Comparison of ENCODE assay signal across 8 cellular contexts in the genomic region with DNA sequence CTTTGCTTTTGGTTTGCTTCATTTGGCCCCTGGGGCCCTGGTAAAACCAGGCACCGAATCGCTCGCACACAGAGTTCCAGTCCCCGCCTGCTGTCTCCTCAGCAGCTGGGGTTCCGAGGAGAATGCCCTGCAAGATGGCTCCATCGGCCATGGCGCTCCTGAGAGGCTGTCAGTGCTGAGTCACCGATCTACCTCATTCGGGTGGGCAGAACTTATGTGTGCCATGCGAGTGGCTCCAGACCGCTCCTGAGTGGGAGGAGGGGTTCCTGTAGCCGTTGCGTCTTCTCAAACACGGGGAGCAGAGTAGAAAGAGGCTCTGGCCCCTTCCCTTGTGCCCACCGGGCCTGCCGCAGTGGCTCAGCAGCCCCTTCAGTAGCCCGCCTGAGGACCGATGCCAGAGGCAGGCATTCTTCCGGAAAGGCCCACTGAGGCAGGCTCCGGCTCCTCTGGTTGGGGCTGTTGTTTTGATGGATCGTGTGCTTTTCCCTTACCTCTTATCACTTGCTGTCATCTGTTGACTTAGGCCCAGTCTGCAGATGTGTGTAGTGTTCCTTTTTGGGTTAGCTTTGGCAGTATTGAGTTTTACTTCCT. TPM values are rescaled to one million over a fixed set of nuclear protein-coding genes. Genes with fewer than 3 reads are reported as not detected.
A peak's percentile ranks its signal among the peaks of the same experiment; 100 is the strongest.
DNase-seq lines count a peak whose midpoint lies in the region; ATAC-seq and TF ChIP-seq lines count a peak whose summit lies in the region.

No MANE protein-coding gene starts in this region.

- H3K4me3 Mint-ChIP-seq in Caco-2 (ENCODE audit: unreplicated experiment), result peak overlapping the region; percentile 90
- H3K4me3 Mint-ChIP-seq in activated CD4-positive, alpha-beta memory T cell treated with anti-CD3 and anti-CD28 coated beads for 36 hours, result peak overlapping the region; percentile 100

- peaks cover 9% of the 10 kb centered on the region for H3K4me1 Mint-ChIP-seq in Caco-2 (ENCODE audit: low read depth, unreplicated experiment)
- peaks cover 30% of the 10 kb centered on the region for H3K4me1 Mint-ChIP-seq in activated CD4-positive, alpha-beta memory T cell treated with anti-CD3 and anti-CD28 coated beads for 36 hours (ENCODE audit: low read depth)

- no peak for DNase-seq in Caco-2
- peak; percentile 12 for DNase-seq in NCI-H1694 treated with DMSO at 0.1 percent for 48 hours (lab: John Stamatoyannopoulos, UW)
- DNase-seq in activated CD4-positive, alpha-beta memory T cell treated with anti-CD3 and anti-CD28 coated beads for 36 hours, result peak; percentile 88
- DNase-seq in effector memory CD4-positive, alpha-beta T cell, result peak; percentile 47 to 55 (median 48)
- DNase-seq in stimulated activated CD8-positive, alpha-beta memory T cell treated with anti-CD3 and anti-CD28 coated beads, Interleukin-7, amount 100 ng/mL, for 48 hours (ENCODE audit: extremely low read depth in 1 of 2, low read depth in 1 of 2), result peak; percentile 37 to 84
- DNase-seq in putamen (ENCODE audit: low spot score), result no peak

- POLR2A ChIA-PET in Caco-2 (lab: Charles Lee), result interaction anchor here (0.8 kb wide), 1 partner anchor 113 kb away, joined by 4 read pairs; no protein-coding TSS in a partner anchor
- POLR2A ChIA-PET in activated CD4-positive, alpha-beta memory T cell treated with anti-CD3 and anti-CD28 coated beads for 36 hours (lab: Charles Lee), result interaction anchor here (0.6 to 3.1 kb wide), 2 partner anchors 10 to 215 kb away, joined by 3 to 19 read pairs; no protein-coding TSS in a partner anchor

- H3K4me3 ChIP-seq in Caco-2 (ENCODE audit: low read depth, low read length) (peak overlapping the region; percentile 93), muscle layer of colon (ENCODE audit: low read depth in 1 of 2, low read length in 2 of 2) (peak overlapping the region; percentile 84 to 86)
- H3K4me3 ChIP-seq in effector memory CD4-positive, alpha-beta T cell (ENCODE audit: insufficient read depth, low read depth, low read length, poor library complexity, severe bottlenecking), result peak overlapping the region; percentile 98

- peaks cover 2% of the 10 kb centered on the region; the same call in 1 of the 2 replicates for H3K36me3 ChIP-seq in Caco-2 (ENCODE audit: control insufficient read depth, insufficient read depth, low read length)
- peaks cover 34% of the 10 kb centered on the region for H3K36me3 ChIP-seq in effector memory CD4-positive, alpha-beta T cell (ENCODE audit: control insufficient read depth, insufficient read depth, low read length)
- H3K36me3 ChIP-seq in muscle layer of colon (ENCODE audit: insufficient read depth, low read length), result peaks cover 20% of the 10 kb centered on the region

- no peak for TF ChIP-seq CTCF in Caco-2 (IDR thresholded peaks at IDR 0.05; ENCODE audit: insufficient read depth in 1 of 2, low read depth in 1 of 2, low read length in 1 of 2, severe bottlenecking in 1 of 2, unreplicated experiment in 1 of 2)

- ATAC-seq in GM21786 (IDR thresholded peaks at IDR 0.05; ENCODE audit: unreplicated experiment), result peak; percentile 31

- BruUV-seq in Caco-2 (replicated peaks; lab: Mats Ljungman, UMichigan), result no TSS peak

- intact Hi-C loops in Caco-2 (cut with micrococcal nuclease; ENCODE audit: unreplicated experiment), result no loop called here
- intact Hi-C loops in activated CD4-positive, alpha-beta memory T cell treated with anti-CD3 and anti-CD28 coated beads for 36 hours (cut with micrococcal nuclease), result loop anchor here (1.0 to 2.0 kb wide), 5 partner anchors 11 to 400 kb away; partner anchors contain the start of gene FASTK

- peak overlapping the region; percentile 54 for H3K9ac ChIP-seq in muscle layer of colon (ENCODE audit: low read length)

- CTCF ChIA-PET in Caco-2 (lab: Charles Lee), result interaction anchor here (1.2 to 1.8 kb wide), 2 partner anchors 11 to 82 kb away, joined by 4 to 5 read pairs; no protein-coding TSS in a partner anchor
- CTCF ChIA-PET in activated CD4-positive, alpha-beta memory T cell treated with anti-CD3 and anti-CD28 coated beads for 36 hours (lab: Charles Lee), result interaction anchor here (1.5 to 3.6 kb wide), 2 partner anchors 11 to 13 kb away, joined by 8 to 37 read pairs; no protein-coding TSS in a partner anchor

- no peaks in the 10 kb centered on the region for H3K27me3 Mint-ChIP-seq in Caco-2 (ENCODE audit: insufficient read depth, unreplicated experiment)
- no peaks in the 10 kb centered on the region for H3K27me3 Mint-ChIP-seq in activated CD4-positive, alpha-beta memory T cell treated with anti-CD3 and anti-CD28 coated beads for 36 hours

- H3K9me3 ChIP-seq in Caco-2 (no peaks in the 10 kb centered on the region), muscle layer of colon (ENCODE audit: low read length) (no peaks in the 10 kb centered on the region)
- no peaks in the 10 kb centered on the region for H3K9me3 ChIP-seq in effector memory CD4-positive, alpha-beta T cell (ENCODE audit: control insufficient read depth, low read length)

- H3K27me3 ChIP-seq in Caco-2 (replicated peaks; ENCODE audit: control insufficient read depth, insufficient read depth, low read length) (no peaks in the 10 kb centered on the region), muscle layer of colon (ENCODE audit: control insufficient read depth in 1 of 2, insufficient read depth in 2 of 2, low read length in 2 of 2) (no peaks in the 10 kb centered on the region)
- no peaks in the 10 kb centered on the region for H3K27me3 ChIP-seq in effector memory CD4-positive, alpha-beta T cell (replicated peaks; ENCODE audit: control insufficient read depth, insufficient read depth, low read length, poor library complexity, severe bottlenecking)

- peak overlapping the region; percentile 73 for H3K27ac ChIP-seq in effector memory CD4-positive, alpha-beta T cell (ENCODE audit: insufficient read depth, low read length, poor library complexity, severe bottlenecking)
- H3K27ac ChIP-seq in muscle layer of colon (ENCODE audit: low read depth, low read length), result peak overlapping the region; percentile 50

- H3K27ac Mint-ChIP-seq in Caco-2 (ENCODE audit: unreplicated experiment), result peak overlapping the region; percentile 76
- H3K27ac Mint-ChIP-seq in activated CD4-positive, alpha-beta memory T cell treated with anti-CD3 and anti-CD28 coated beads for 36 hours, result peak overlapping the region; percentile 99

- H3K9me3 Mint-ChIP-seq in Caco-2 (ENCODE audit: unreplicated experiment), result no peaks in the 10 kb centered on the region
- no peaks in the 10 kb centered on the region for H3K9me3 Mint-ChIP-seq in activated CD4-positive, alpha-beta memory T cell treated with anti-CD3 and anti-CD28 coated beads for 36 hours

- peaks cover 10% of the 10 kb centered on the region for H3K36me3 Mint-ChIP-seq in Caco-2 (ENCODE audit: insufficient read depth, unreplicated experiment)
- peaks cover 23% of the 10 kb centered on the region for H3K36me3 Mint-ChIP-seq in activated CD4-positive, alpha-beta memory T cell treated with anti-CD3 and anti-CD28 coated beads for 36 hours

- H3K4me1 ChIP-seq in Caco-2 (peaks cover 11% of the 10 kb centered on the region), muscle layer of colon (ENCODE audit: insufficient read depth, low read length) (peaks cover 18% of the 10 kb centered on the region)
- H3K4me1 ChIP-seq in effector memory CD4-positive, alpha-beta T cell (ENCODE audit: control insufficient read depth, insufficient read depth, low read length, poor library complexity, severe bottlenecking), result peaks cover 17% of the 10 kb centered on the region

RNA-seq across cellular contexts. Expression of gene CHPF2, which starts 0.9 kb away (rescaled TPM):
- total RNA-seq in Caco-2 (2022), result 30.9 and 34.0 TPM in 2 replicates
- total RNA-seq in activated CD4-positive, alpha-beta memory T cell treated with anti-CD3 and anti-CD28 coated beads for 36 hours, result 10 to 100 TPM; 33.6 to 34.2 TPM

RNA-seq across cellular contexts. Expression of gene ABCF2, which starts 6.2 kb away (rescaled TPM):
- total RNA-seq in Caco-2 (2022), result 50.8 and 57.8 TPM in 2 replicates
- total RNA-seq in activated CD4-positive, alpha-beta memory T cell treated with anti-CD3 and anti-CD28 coated beads for 36 hours, result 10 to 100 TPM; 41.1 to 41.2 TPM

RNA-seq across cellular contexts. Expression of gene SMARCD3, which starts 15.3 kb away (rescaled TPM):
- total RNA-seq in Caco-2 (2022), result 20.2 and 27.8 TPM in 2 replicates
- total RNA-seq in activated CD4-positive, alpha-beta memory T cell treated with anti-CD3 and anti-CD28 coated beads for 36 hours, result 1 to 10 TPM; 4.4 to 5.5 TPM

RNA-seq across cellular contexts. Expression of gene H2BK1, which starts 22.9 kb away (rescaled TPM):
- not detected in 2 replicates for total RNA-seq in Caco-2 (2022)
- total RNA-seq in activated CD4-positive, alpha-beta memory T cell treated with anti-CD3 and anti-CD28 coated beads for 36 hours, result not detected

RNA-seq across cellular contexts. Expression of gene ASB10, which starts 46.2 kb away (rescaled TPM):
- total RNA-seq in Caco-2 (2022), result not detected in 2 replicates
- total RNA-seq in activated CD4-positive, alpha-beta memory T cell treated with anti-CD3 and anti-CD28 coated beads for 36 hours, result not detected

Comparison
In these comparisons a context has a peak if more than half of its experiments do, and no peak if none do; other contexts are left out.
1. DNase-seq: peak in NCI-H1694 treated with DMSO at 0.1 percent for 48 hours (single experiment), activated CD4-positive, alpha-beta memory T cell treated with anti-CD3 and anti-CD28 coated beads for 36 hours (single experiment), effector memory CD4-positive, alpha-beta T cell (3 of 3) and stimulated activated CD8-positive, alpha-beta memory T cell treated with anti-CD3 and anti-CD28 coated beads, Interleukin-7, amount 100 ng/mL, for 48 hours (2 of 2); none in Caco-2 (0 of 2) and putamen (single experiment).
2. Peak in every context shown above with its lines, with median percentiles within 50 percentile points of each other: H3K4me3 ChIP-seq.